In the genomic region with DNA sequence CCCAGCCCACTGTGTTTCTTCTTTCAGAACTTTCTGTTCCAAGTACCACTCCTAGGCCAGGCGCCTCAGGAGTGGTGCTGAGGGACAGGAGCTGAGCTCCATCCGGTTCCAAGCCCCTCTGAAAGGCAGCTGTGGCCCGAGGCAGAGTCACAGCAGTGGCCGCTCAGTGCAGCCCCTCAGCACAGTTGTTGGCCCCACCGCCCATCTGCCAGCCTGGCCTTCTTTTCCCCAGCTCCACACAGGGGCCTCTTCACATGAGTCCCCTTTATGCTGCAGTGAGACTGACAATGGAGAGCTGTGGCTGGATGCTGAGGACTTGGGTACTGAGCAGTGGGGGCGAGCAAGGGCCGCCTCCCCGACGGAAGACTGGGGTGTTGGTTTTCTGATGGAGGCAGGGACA, we compare ENCODE assay signal across 21 cellular contexts.
"Had no signal": no experiment of that assay in that cellular context is flagged by ENCODE, and none has a peak within 500 bp of the region (broad histone marks: within the 10 kb centered on the region; RNA-seq: fewer than 3 reads in every experiment).

No MANE protein-coding gene starts in this region.

- H3K27me3 ChIP-seq: body of pancreas, cardiac muscle cell, heart left ventricle, thyroid gland had no signal

- H3K27me3 Mint-ChIP-seq: naive B cell; progenitor cell of endocrine pancreas; stimulated activated naive CD8-positive, alpha-beta T cell treated with anti-CD3 and anti-CD28 coated beads, Interleukin-15, Interleukin-2, amounts not matched to agents 100 ng/mL and 50 ng/mL, for 24 hours had no signal

- H3K4me1 Mint-ChIP-seq: neural crest cell had no signal

- H3K9me3 Mint-ChIP-seq: activated naive CD4-positive, alpha-beta T cell treated with anti-CD3 and anti-CD28 coated beads for 36 hours; naive B cell; neural crest cell; stimulated activated naive CD8-positive, alpha-beta T cell treated with anti-CD3 and anti-CD28 coated beads, Interleukin-15, Interleukin-2, amounts not matched to agents 100 ng/mL and 50 ng/mL, for 24 hours had no signal

- H3K4me3 ChIP-seq: body of pancreas, cardiac muscle cell, heart left ventricle, lower lobe of right lung, thyroid gland had no signal

- ATAC-seq: body of pancreas, heart left ventricle, left colon had no signal

- H3K27ac Mint-ChIP-seq: activated naive CD4-positive, alpha-beta T cell treated with anti-CD3 and anti-CD28 coated beads for 36 hours; progenitor cell of endocrine pancreas; stimulated activated naive CD8-positive, alpha-beta T cell treated with anti-CD3 and anti-CD28 coated beads, Interleukin-15, Interleukin-2, amounts not matched to agents 100 ng/mL and 50 ng/mL, for 24 hours had no signal

- H3K4me3 Mint-ChIP-seq: activated naive CD4-positive, alpha-beta T cell treated with anti-CD3 and anti-CD28 coated beads for 36 hours; neural crest cell; stimulated activated naive CD8-positive, alpha-beta T cell treated with anti-CD3 and anti-CD28 coated beads, Interleukin-15, Interleukin-2, amounts not matched to agents 100 ng/mL and 50 ng/mL, for 24 hours had no signal

- DNase-seq: activated CD4-positive, alpha-beta T cell treated with anti-CD3 and anti-CD28 coated beads for 4 hours; activated CD4-positive, alpha-beta T cell treated with anti-CD3 and anti-CD28 coated beads, Interleukin-2, amount 50 U/mL, for 48 hours; activated CD4-positive, CD25-positive, alpha-beta regulatory T cell; activated CD8-positive, alpha-beta memory T cell treated with anti-CD3 and anti-CD28 coated beads, Interleukin-2, amount 50 U/mL, for 48 hours; activated naive CD4-positive, alpha-beta T cell treated with anti-CD3 and anti-CD28 coated beads for 36 hours; activated T-cell treated with anti-CD3 and anti-CD28 coated beads, Interleukin-2, amount 50 U/mL, for 48 hours; anterior cingulate cortex; body of pancreas; islet precursor cell; left colon; lower lobe of right lung; naive B cell; stimulated activated CD4-positive, alpha-beta T cell treated with anti-CD3 and anti-CD28 coated beads, Interleukin-4, amount 100 ng/mL, for 4 hours; substantia nigra; T1000; thyroid gland had no signal

- H3K4me1 ChIP-seq: heart left ventricle, lower lobe of right lung had no signal

- H3K27ac ChIP-seq: body of pancreas, cardiac muscle cell, heart left ventricle, lower lobe of right lung, thyroid gland had no signal

- H3K9me3 ChIP-seq: body of pancreas, heart left ventricle, lower lobe of right lung, thyroid gland had no signal
